Comparison of ENCODE assay signal across 17 cellular contexts in the genomic region with DNA sequence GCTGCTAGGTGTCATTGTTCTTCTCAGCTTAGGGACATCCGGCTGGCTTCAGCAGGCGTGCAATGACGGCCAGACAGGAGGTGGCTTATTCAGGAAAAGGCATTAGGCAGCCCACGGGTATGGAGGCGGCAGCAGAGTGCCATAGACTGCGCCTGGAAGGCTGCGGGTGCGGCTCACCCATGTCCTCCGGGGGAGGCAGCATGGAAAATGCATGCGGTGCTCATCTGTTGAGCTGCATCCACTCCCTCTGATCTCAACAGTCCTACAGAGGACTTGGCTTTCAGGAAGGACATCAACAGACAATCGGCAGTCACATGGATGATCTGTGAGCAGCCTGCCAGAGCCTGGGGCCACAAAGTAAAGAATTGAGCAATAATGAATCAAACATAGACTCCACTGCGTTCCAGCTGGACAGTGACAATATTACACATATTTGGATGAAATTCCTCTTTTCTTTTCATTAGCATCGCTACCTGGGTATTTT. TPM values are rescaled to one million over a fixed set of nuclear protein-coding genes. Genes with fewer than 3 reads are reported as not detected.
DNase-seq lines count a peak whose midpoint lies in the region; ATAC-seq and TF ChIP-seq lines count a peak whose summit lies in the region.
"Had no signal": no experiment of that assay in that cellular context is flagged by ENCODE, and none has a peak within 500 bp of the region (broad histone marks: within the 10 kb centered on the region; RNA-seq: fewer than 3 reads in every experiment).

No MANE protein-coding gene starts in this region.

- no peaks in the 10 kb centered on the region for H3K36me3 ChIP-seq in upper lobe of right lung
- H3K36me3 ChIP-seq: BLaER1 treated with 17β-estradiol and CSF1 and Interleukin-3, amounts not matched to agents 10 nM and 100 nM; HAP-1; thoracic aorta had no signal

- H3K27ac ChIP-seq in foreskin keratinocyte: no peak overlapping the region
- no peak overlapping the region for H3K27ac ChIP-seq in upper lobe of right lung
- H3K27ac ChIP-seq: BLaER1 treated with 17β-estradiol and CSF1 and Interleukin-3, amounts not matched to agents 10 nM and 100 nM; thoracic aorta had no signal

- no peaks in the 10 kb centered on the region for H3K4me1 ChIP-seq in foreskin keratinocyte
- H3K4me1 ChIP-seq in upper lobe of right lung: peaks cover 15% of the 10 kb centered on the region
- H3K4me1 ChIP-seq: HAP-1 had no signal

- peak; percentile 32 for ATAC-seq in left ventricle myocardium superior
- no peak for ATAC-seq in Right ventricle myocardium inferior
- ATAC-seq in foreskin keratinocyte: peak; percentile 43
- ATAC-seq in upper lobe of right lung: peak; percentile 60
- no peak for ATAC-seq in HG02642 (IDR thresholded peaks at IDR 0.05; ENCODE audit: poor library complexity, unreplicated experiment)

- DNase-seq in left ventricle myocardium superior: no peak
- DNase-seq in Right ventricle myocardium inferior (ENCODE audit: missing footprints): no peak
- DNase-seq in OCI-M1 (lab: John Stamatoyannopoulos, UW): peak; percentile 57
- DNase-seq in foreskin keratinocyte: peak in 1 of 2 donors; percentile 58
- DNase-seq in upper lobe of right lung: no peak
- no peak for DNase-seq in activated CD4-positive, alpha-beta T cell treated with anti-CD3 and anti-CD28 coated beads for 48 hours
- DNase-seq in NCI-H1930 (lab: John Stamatoyannopoulos, UW): no peak
- DNase-seq: activated naive CD8-positive, alpha-beta T cell treated with anti-CD3 and anti-CD28 coated beads, Interleukin-2, amount 10 ng/mL, durations not matched to agents 7 days and 5 days; mesendoderm; NCI-H524 treated with DMSO at 0.1 percent for 48 hours had no signal

- H3K27me3 ChIP-seq in foreskin keratinocyte: peaks cover 13% of the 10 kb centered on the region
- peaks cover 4% of the 10 kb centered on the region for H3K27me3 ChIP-seq in upper lobe of right lung
- H3K27me3 ChIP-seq: dorsolateral prefrontal cortex had no signal

- peak; percentile 52 for TF ChIP-seq CTCF in foreskin keratinocyte (conservative IDR thresholded peaks at IDR 0.05)
- peak; percentile 31 for TF ChIP-seq CTCF in upper lobe of right lung (IDR thresholded peaks at IDR 0.05)

- intact Hi-C loops in left ventricle myocardium superior (cut with micrococcal nuclease): no loop called here
- intact Hi-C loops in Right ventricle myocardium inferior (cut with DNase I): loop anchor here (1.0 to 10.0 kb wide), 2 partner anchors 105 to 179 kb away; no protein-coding TSS in a partner anchor
- intact Hi-C loops in upper lobe of right lung (cut with DNase I): no loop called here

- H3K9me3 ChIP-seq in upper lobe of right lung: no peaks in the 10 kb centered on the region
- H3K9me3 ChIP-seq: BLaER1 treated with 17β-estradiol and CSF1 and Interleukin-3, amounts not matched to agents 10 nM and 100 nM; HAP-1; thoracic aorta had no signal

- H3K4me3 ChIP-seq in upper lobe of right lung: no peak overlapping the region
- H3K4me3 ChIP-seq: BLaER1 treated with 17β-estradiol and CSF1 and Interleukin-3, amounts not matched to agents 10 nM and 100 nM; dorsolateral prefrontal cortex; HAP-1; thoracic aorta had no signal

RNA-seq across cellular contexts. Expression of gene UMODL1, which starts 42.9 kb away (rescaled TPM):
- total RNA-seq in left ventricle myocardium superior: not detected
- total RNA-seq in Right ventricle myocardium inferior: not detected
- total RNA-seq in foreskin keratinocyte: not detected in 2 replicates
- polyA plus RNA-seq in foreskin keratinocyte: not detected in 2 replicates
- 0.49 TPM for total RNA-seq in upper lobe of right lung
- total RNA-seq: activated CD8-positive, alpha-beta memory T cell treated with anti-CD3 and anti-CD28 coated beads for 36 hours; pulmonary artery endothelial cell had no signal

Comparison
In these comparisons a context has a peak if more than half of its experiments do, and no peak if none do; other contexts are left out.
1. ATAC-seq: peak in left ventricle myocardium superior (single experiment), foreskin keratinocyte (single experiment) and upper lobe of right lung (single experiment); none in Right ventricle myocardium inferior (single experiment) and HG02642 (single experiment).